ENCODE assay signal across 1 cellular context in genomic region chr4:118997601-118998000, GRCh38.
TF ChIP-seq lines count a peak whose summit lies in the region.

No MANE protein-coding gene starts in this region.

TF ChIP-seq in GM23338, 12 proteins besides CTCF, POLR2A, EP300 and RAD21:
- TF ChIP-seq CREB1 (CRISPR knock-in tag; IDR thresholded peaks at IDR 0.05; ENCODE audit: low read depth) (no peak), EZH2phosphoT487 (IDR thresholded peaks at IDR 0.05; ENCODE audit: unreplicated experiment) (no peak), EZH2 (IDR thresholded peaks at IDR 0.05; ENCODE audit: low read depth, unreplicated experiment) (no peak), ZNF331 (CRISPR knock-in tag; IDR thresholded peaks at IDR 0.05; ENCODE audit: low read depth) (no peak), POLR2AphosphoS5 (IDR thresholded peaks at IDR 0.05; ENCODE audit: low read depth) (no peak)
- TF ChIP-seq, protein P1, sequence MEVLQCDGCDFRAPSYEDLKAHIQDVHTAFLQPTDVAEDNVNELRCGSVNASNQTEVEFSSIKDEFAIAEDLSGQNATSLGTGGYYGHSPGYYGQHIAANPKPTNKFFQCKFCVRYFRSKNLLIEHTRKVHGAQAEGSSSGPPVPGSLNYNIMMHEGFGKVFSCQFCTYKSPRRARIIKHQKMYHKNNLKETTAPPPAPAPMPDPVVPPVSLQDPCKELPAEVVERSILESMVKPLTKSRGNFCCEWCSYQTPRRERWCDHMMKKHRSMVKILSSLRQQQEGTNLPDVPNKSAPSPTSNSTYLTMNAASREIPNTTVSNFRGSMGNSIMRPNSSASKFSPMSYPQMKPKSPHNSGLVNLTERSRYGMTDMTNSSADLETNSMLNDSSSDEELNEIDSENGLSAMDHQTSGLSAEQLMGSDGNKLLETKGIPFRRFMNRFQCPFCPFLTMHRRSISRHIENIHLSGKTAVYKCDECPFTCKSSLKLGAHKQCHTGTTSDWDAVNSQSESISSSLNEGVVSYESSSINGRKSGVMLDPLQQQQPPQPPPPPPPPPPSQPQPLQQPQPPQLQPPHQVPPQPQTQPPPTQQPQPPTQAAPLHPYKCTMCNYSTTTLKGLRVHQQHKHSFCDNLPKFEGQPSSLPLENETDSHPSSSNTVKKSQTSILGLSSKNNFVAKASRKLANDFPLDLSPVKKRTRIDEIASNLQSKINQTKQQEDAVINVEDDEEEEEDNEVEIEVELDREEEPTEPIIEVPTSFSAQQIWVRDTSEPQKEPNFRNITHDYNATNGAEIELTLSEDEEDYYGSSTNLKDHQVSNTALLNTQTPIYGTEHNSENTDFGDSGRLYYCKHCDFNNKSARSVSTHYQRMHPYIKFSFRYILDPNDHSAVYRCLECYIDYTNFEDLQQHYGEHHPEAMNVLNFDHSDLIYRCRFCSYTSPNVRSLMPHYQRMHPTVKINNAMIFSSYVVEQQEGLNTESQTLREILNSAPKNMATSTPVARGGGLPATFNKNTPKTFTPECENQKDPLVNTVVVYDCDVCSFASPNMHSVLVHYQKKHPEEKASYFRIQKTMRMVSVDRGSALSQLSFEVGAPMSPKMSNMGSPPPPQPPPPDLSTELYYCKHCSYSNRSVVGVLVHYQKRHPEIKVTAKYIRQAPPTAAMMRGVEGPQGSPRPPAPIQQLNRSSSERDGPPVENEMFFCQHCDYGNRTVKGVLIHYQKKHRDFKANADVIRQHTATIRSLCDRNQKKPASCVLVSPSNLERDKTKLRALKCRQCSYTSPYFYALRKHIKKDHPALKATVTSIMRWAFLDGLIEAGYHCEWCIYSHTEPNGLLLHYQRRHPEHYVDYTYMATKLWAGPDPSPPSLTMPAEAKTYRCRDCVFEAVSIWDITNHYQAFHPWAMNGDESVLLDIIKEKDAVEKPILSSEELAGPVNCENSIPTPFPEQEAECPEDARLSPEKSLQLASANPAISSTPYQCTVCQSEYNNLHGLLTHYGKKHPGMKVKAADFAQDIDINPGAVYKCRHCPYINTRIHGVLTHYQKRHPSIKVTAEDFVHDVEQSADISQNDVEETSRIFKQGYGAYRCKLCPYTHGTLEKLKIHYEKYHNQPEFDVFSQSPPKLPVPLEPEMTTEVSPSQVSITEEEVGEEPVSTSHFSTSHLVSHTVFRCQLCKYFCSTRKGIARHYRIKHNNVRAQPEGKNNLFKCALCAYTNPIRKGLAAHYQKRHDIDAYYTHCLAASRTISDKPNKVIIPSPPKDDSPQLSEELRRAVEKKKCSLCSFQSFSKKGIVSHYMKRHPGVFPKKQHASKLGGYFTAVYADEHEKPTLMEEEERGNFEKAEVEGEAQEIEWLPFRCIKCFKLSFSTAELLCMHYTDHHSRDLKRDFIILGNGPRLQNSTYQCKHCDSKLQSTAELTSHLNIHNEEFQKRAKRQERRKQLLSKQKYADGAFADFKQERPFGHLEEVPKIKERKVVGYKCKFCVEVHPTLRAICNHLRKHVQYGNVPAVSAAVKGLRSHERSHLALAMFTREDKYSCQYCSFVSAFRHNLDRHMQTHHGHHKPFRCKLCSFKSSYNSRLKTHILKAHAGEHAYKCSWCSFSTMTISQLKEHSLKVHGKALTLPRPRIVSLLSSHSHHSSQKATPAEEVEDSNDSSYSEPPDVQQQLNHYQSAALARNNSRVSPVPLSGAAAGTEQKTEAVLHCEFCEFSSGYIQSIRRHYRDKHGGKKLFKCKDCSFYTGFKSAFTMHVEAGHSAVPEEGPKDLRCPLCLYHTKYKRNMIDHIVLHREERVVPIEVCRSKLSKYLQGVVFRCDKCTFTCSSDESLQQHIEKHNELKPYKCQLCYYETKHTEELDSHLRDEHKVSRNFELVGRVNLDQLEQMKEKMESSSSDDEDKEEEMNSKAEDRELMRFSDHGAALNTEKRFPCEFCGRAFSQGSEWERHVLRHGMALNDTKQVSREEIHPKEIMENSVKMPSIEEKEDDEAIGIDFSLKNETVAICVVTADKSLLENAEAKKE (CRISPR knock-in tag; IDR thresholded peaks at IDR 0.05) = no peak
